Comparison of ENCODE assay signal across 11 cellular contexts in genomic region chr9:13513710-13514444, GRCh38.
A peak's percentile ranks its signal among the peaks of the same experiment; 100 is the strongest.
DNase-seq lines count a peak whose midpoint lies in the region; ATAC-seq lines count a peak whose summit lies in the region.
"Had no signal": no experiment of that assay in that cellular context is flagged by ENCODE, and none has a peak within 500 bp of the region (broad histone marks: within the 10 kb centered on the region; RNA-seq: fewer than 3 reads in every experiment).

No MANE protein-coding gene starts in this region.

- H3K4me3 ChIP-seq in ACC112 (ENCODE audit: low read depth, low read length), result no peak overlapping the region
- H3K4me3 ChIP-seq: upper lobe of left lung had no signal

- H3K27ac ChIP-seq in ACC112 (ENCODE audit: low read depth, low read length), result peak overlapping the region; percentile 6; the same call in 1 of the 2 replicates

- peak; percentile 90 to 96 for DNase-seq in NCI-H2081 (lab: John Stamatoyannopoulos, UW)
- DNase-seq in ecto neural progenitor cell (ENCODE audit: low spot score), result peak; percentile 59
- DNase-seq in lung microvascular endothelial cell (ENCODE audit: low read depth in 2 of 2), result peak; percentile 37 to 63
- no peak for DNase-seq in NCI-H2029 (lab: John Stamatoyannopoulos, UW)
- no peak for DNase-seq in DMS 273 (lab: John Stamatoyannopoulos, UW; ENCODE audit: unreplicated experiment)
- DNase-seq: activated CD8-positive, alpha-beta T cell treated with anti-CD3 and anti-CD28 coated beads, Interleukin-2, amount 10 ng/mL, durations not matched to agents 7 days and 5 days; NCI-H446 treated with DMSO at 0.1 percent for 48 hours; upper lobe of left lung had no signal

- no peaks in the 10 kb centered on the region for H3K27me3 ChIP-seq in ACC112 (ENCODE audit: insufficient read depth, low read length)
- H3K27me3 ChIP-seq: upper lobe of left lung had no signal

- peak overlapping the region; percentile 96 for H2AFZ ChIP-seq in ACC112 (ENCODE audit: low read length, unreplicated experiment)

- no peaks in the 10 kb centered on the region for H3K79me2 ChIP-seq in ACC112 (ENCODE audit: control insufficient read depth, insufficient read depth, low read length, unreplicated experiment)

- no peaks in the 10 kb centered on the region for H3K36me3 ChIP-seq in ACC112 (ENCODE audit: insufficient read depth, low read length)
- H3K36me3 ChIP-seq: upper lobe of left lung had no signal

- H3K4me1 ChIP-seq in ACC112 (ENCODE audit: control insufficient read depth, insufficient read depth, low read length, unreplicated experiment), result peaks cover 10% of the 10 kb centered on the region

- ATAC-seq in HG03571 (IDR thresholded peaks at IDR 0.05; ENCODE audit: unreplicated experiment), result no peak
- ATAC-seq in HG03175 (IDR thresholded peaks at IDR 0.05; ENCODE audit: unreplicated experiment), result no peak
- ATAC-seq: activated CD8-positive, alpha-beta T cell treated with anti-CD3 and anti-CD28 coated beads, Interleukin-2, amount 10 ng/mL, durations not matched to agents 7 days and 5 days had no signal

Comparison
In these comparisons a context has a peak if more than half of its experiments do, and no peak if none do; other contexts are left out.
1. DNase-seq: peak in NCI-H2081 (2 of 2), ecto neural progenitor cell (single experiment) and lung microvascular endothelial cell (2 of 2); none in NCI-H2029 (single experiment) and DMS 273 (single experiment).